ENCODE assay signal across 11 cellular contexts in the genomic region with DNA sequence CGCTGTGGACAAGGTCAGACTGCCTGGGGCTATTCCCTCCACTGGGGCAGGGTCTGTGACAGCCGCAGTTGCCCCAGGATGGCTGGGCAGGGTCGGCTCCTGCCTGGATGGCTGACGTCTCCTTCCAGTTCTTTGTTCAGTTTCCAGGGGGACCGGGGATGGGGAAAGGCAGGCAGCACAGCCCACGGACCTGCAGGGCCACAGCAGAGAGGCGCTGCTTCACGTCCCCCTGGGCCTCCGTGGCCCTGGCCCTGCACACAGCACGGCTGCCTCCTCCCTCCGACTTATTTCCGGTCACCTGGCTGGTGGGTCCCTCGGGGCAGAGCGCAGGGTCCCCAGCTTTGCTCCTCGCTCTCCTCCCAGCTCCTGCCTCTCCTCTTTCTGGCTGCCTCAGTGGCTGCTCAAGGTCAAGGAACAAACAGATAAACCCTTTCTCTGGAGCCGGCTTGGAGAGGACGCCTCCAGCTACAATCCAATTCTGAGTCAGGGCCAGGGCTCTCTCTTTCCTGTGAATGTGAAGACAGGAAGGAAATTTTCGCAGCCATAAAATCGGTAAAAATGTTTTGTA.
DNase-seq lines count a peak whose midpoint lies in the region; ATAC-seq and TF ChIP-seq lines count a peak whose summit lies in the region.
"Had no signal": no experiment of that assay in that cellular context is flagged by ENCODE, and none has a peak within 500 bp of the region (broad histone marks: within the 10 kb centered on the region; RNA-seq: fewer than 3 reads in every experiment).

No MANE protein-coding gene starts in this region.

- H4K91ac ChIP-seq in H9 (ENCODE audit: insufficient read length, low read depth, low read length): no peak overlapping the region

- H3K79me1 ChIP-seq in H9 (ENCODE audit: insufficient read depth, low read depth, low read length, poor library complexity, severe bottlenecking): no peaks in the 10 kb centered on the region

- H3K23ac ChIP-seq in H9 (ENCODE audit: insufficient read length, low read depth, low read length): no peak overlapping the region

- H3K36me3 Mint-ChIP-seq in H9 (ENCODE audit: insufficient read depth in 1 of 3, low read depth in 3 of 3): no peaks in the 10 kb centered on the region
- no peaks in the 10 kb centered on the region for H3K36me3 Mint-ChIP-seq in activated T-cell treated with anti-CD3 and anti-CD28 coated beads, Interleukin-2, amount 50 U/mL, for 24 hours (ENCODE audit: low read depth)

- no peak overlapping the region for H3K4me2 ChIP-seq in H9 (ENCODE audit: insufficient read depth, insufficient read length, low read length)

- no peaks in the 10 kb centered on the region for H3K27me3 ChIP-seq in H9 (ENCODE audit: insufficient read depth, low read length)
- no peaks in the 10 kb centered on the region for H3K27me3 ChIP-seq in dorsolateral prefrontal cortex
- no peaks in the 10 kb centered on the region for H3K27me3 ChIP-seq in right lobe of liver
- no peaks in the 10 kb centered on the region for H3K27me3 ChIP-seq in spleen (replicated peaks in 1 of 7)

- no peak overlapping the region for H3K4ac ChIP-seq in H9 (ENCODE audit: low read depth, low read length)

- TF ChIP-seq POLR2A in right lobe of liver (IDR thresholded peaks at IDR 0.05): no peak
- no peak for TF ChIP-seq POLR2A in spleen (IDR thresholded peaks at IDR 0.05)

- H3K79me2 ChIP-seq in H9 (ENCODE audit: insufficient read depth, low read length): no peaks in the 10 kb centered on the region

- H4K20me1 ChIP-seq in H9 (ENCODE audit: control insufficient read depth, insufficient read depth, insufficient read length): no peaks in the 10 kb centered on the region

- peaks cover 40% of the 10 kb centered on the region for H3K27me3 Mint-ChIP-seq in H9 (ENCODE audit: low read depth)
- H3K27me3 Mint-ChIP-seq in activated T-cell treated with anti-CD3 and anti-CD28 coated beads, Interleukin-2, amount 50 U/mL, for 24 hours: no peaks in the 10 kb centered on the region

- peak overlapping the region in 2 of 3 experiments; percentile 62 to 63; a peak in 1 of 7 replicates for H3K27ac Mint-ChIP-seq in H9
- H3K27ac Mint-ChIP-seq in activated T-cell treated with anti-CD3 and anti-CD28 coated beads, Interleukin-2, amount 50 U/mL, for 24 hours: no peak overlapping the region

- H2BK120ac ChIP-seq in H9 (ENCODE audit: low read depth, low read length, poor library complexity, severe bottlenecking): no peak overlapping the region

- DNase-seq in H9: no peak
- DNase-seq in dorsolateral prefrontal cortex: no peak
- DNase-seq in right lobe of liver: no peak
- DNase-seq in spleen: no peak
- no peak for DNase-seq in NCI-H774 (lab: John Stamatoyannopoulos, UW)
- DNase-seq in Ammon's horn (ENCODE audit: low spot score): no peak
- no peak for DNase-seq in activated T-cell treated with anti-CD3 and anti-CD28 coated beads, Interleukin-2, amount 50 U/mL, for 24 hours
- DNase-seq: activated CD8-positive, alpha-beta memory T cell treated with anti-CD3 and anti-CD28 coated beads, Interleukin-2, amount 50 U/mL, for 4 hours; kidney glomerular epithelial cell; NCI-H1694 treated with DMSO at 0.1 percent for 48 hours had no signal

- no peaks in the 10 kb centered on the region; a peak in 2 of 5 replicates for H3K9me3 Mint-ChIP-seq in H9
- H3K9me3 Mint-ChIP-seq in activated T-cell treated with anti-CD3 and anti-CD28 coated beads, Interleukin-2, amount 50 U/mL, for 24 hours: no peaks in the 10 kb centered on the region

- H3K4me1 Mint-ChIP-seq in H9: peaks cover 33 to 36% of the 10 kb centered on the region in 2 experiments
- H3K4me1 Mint-ChIP-seq in activated T-cell treated with anti-CD3 and anti-CD28 coated beads, Interleukin-2, amount 50 U/mL, for 24 hours (ENCODE audit: low read depth): peaks cover 7% of the 10 kb centered on the region

- no peak overlapping the region for H3K4me3 Mint-ChIP-seq in H9
- no peak overlapping the region for H3K4me3 Mint-ChIP-seq in activated T-cell treated with anti-CD3 and anti-CD28 coated beads, Interleukin-2, amount 50 U/mL, for 24 hours

- no peak overlapping the region for H3K27ac ChIP-seq in H9 (ENCODE audit: insufficient read length, low read depth, low read length)
- peak overlapping the region in 58 of 59 donors; percentile 33 to 93 (median 84) for H3K27ac ChIP-seq in dorsolateral prefrontal cortex
- peak overlapping the region; percentile 20 to 73 (median 40) for H3K27ac ChIP-seq in right lobe of liver
- peak overlapping the region; percentile 39 to 79 (median 70) for H3K27ac ChIP-seq in spleen

- H3K36me3 ChIP-seq in right lobe of liver (no peaks in the 10 kb centered on the region), spleen (no peaks in the 10 kb centered on the region)

- no peak overlapping the region for H2BK5ac ChIP-seq in H9 (ENCODE audit: insufficient read length, low read length)

- H2AFZ ChIP-seq in H9 (ENCODE audit: low read length): no peak overlapping the region

- H3K9me3 ChIP-seq in H9 (ENCODE audit: control insufficient read depth, low read depth, low read length) (no peaks in the 10 kb centered on the region), right lobe of liver (no peaks in the 10 kb centered on the region), spleen (peaks cover 0 to 9% (median 7%) of the 10 kb centered on the region in 8 donors)

- no peak overlapping the region for H4K8ac ChIP-seq in H9 (replicated peaks; ENCODE audit: insufficient read length, low read depth, low read length)

- no peak overlapping the region for H2AK5ac ChIP-seq in H9 (ENCODE audit: insufficient read length, low read length)

- ATAC-seq in right lobe of liver: peak; percentile 49 to 63 (median 58)
- ATAC-seq in HG02610 (IDR thresholded peaks at IDR 0.05; ENCODE audit: unreplicated experiment): no peak

- H3K18ac ChIP-seq in H9 (ENCODE audit: insufficient read length, low read depth, low read length): no peak overlapping the region

- H4K5ac ChIP-seq in H9 (ENCODE audit: insufficient read length, low read depth, low read length): no peak overlapping the region

- H3T11ph ChIP-seq in H9 (ENCODE audit: low read length): no peak overlapping the region

- no peaks in the 10 kb centered on the region for H3K23me2 ChIP-seq in H9 (ENCODE audit: insufficient read length, low read depth, low read length, poor library complexity, severe bottlenecking)

- no CpG with 5 or more reads among the region's 19 CpGs for WGBS in H9 (ENCODE audit: extremely low coverage, insufficient read length, low lambda C conversion rate)
- 61% methylated on average over 12 of the region's 19 CpGs for WGBS in right lobe of liver (ENCODE audit: insufficient coverage, low coverage, low lambda C conversion rate, missing lambda C conversion rate)
- 55 to 82% (median 59%) methylated on average over 17 to 19 of the region's 19 CpGs for WGBS in spleen, 5 donors

- H3K56ac ChIP-seq in H9 (ENCODE audit: insufficient read length, low read depth, low read length): no peak overlapping the region

- H3K4me3 ChIP-seq in dorsolateral prefrontal cortex (no peak overlapping the region), right lobe of liver (no peak overlapping the region), spleen (peak overlapping the region in 1 of 8 donors; percentile 11)

- H3K9ac ChIP-seq in H9 (ENCODE audit: extremely low read depth, insufficient read length, low read length): no peak overlapping the region

- no peak for TF ChIP-seq CTCF in H9 (conservative IDR thresholded peaks at IDR 0.05)
- no peak for TF ChIP-seq CTCF in dorsolateral prefrontal cortex (IDR thresholded peaks at IDR 0.05 in 54 of 56, conservative IDR thresholded peaks at IDR 0.05 in 2 of 56; ENCODE audit: low read depth in 1 of 56, partially characterized antibody in 56 of 56)
- TF ChIP-seq CTCF in right lobe of liver (IDR thresholded peaks at IDR 0.05): no peak
- TF ChIP-seq CTCF in spleen (IDR thresholded peaks at IDR 0.05 in 8 of 11, conservative IDR thresholded peaks at IDR 0.05 in 3 of 11): no peak

- H2BK20ac ChIP-seq in H9 (ENCODE audit: low read depth, low read length, poor library complexity, severe bottlenecking): no peak overlapping the region

- H3K14ac ChIP-seq in H9 (ENCODE audit: insufficient read depth, low read length): peak overlapping the region; percentile 49

- intact Hi-C loops in dorsolateral prefrontal cortex (cut with DNase I): no loop called here
- intact Hi-C loops in right lobe of liver (cut with DNase I): no loop called here
- intact Hi-C loops in spleen (cut with DNase I; ENCODE audit: low total_unique reads): no loop called here

- H2BK12ac ChIP-seq in H9 (ENCODE audit: insufficient read length, low read depth, low read length): no peak overlapping the region

- H3K4me1 ChIP-seq in H9 (ENCODE audit: insufficient read depth, low read length) (no peaks in the 10 kb centered on the region), right lobe of liver (no peaks in the 10 kb centered on the region), spleen (peaks cover 0 to 14% (median 5%) of the 10 kb centered on the region in 6 donors)

- no peak overlapping the region; the same call in 1 of the 2 replicates for H2BK15ac ChIP-seq in H9 (ENCODE audit: low read depth, low read length)
